Comparison of ENCODE assay signal across 8 cellular contexts in genomic region chr7:13117103-13117502, GRCh38.
DNase-seq lines count a peak whose midpoint lies in the region; ATAC-seq and TF ChIP-seq lines count a peak whose summit lies in the region.

No MANE protein-coding gene starts in this region.

- no peak overlapping the region for H3K27ac ChIP-seq in Peyer's patch
- no peak overlapping the region for H3K27ac ChIP-seq in transverse colon
- no peak overlapping the region for H3K27ac ChIP-seq in gastrocnemius medialis

- in situ Hi-C loops in transverse colon (cut with MboI; ENCODE audit: low pct_ligation_motif_present in 1 of 4, low pct_unique_long_range_greater_than_20kb in 1 of 4, low sequenced_read_pairs in 3 of 4): no loop called here
- in situ Hi-C loops in gastrocnemius medialis (cut with MboI; ENCODE audit: low sequenced_read_pairs in 4 of 4): no loop called here

- no peak overlapping the region for H3K4me3 ChIP-seq in Peyer's patch
- H3K4me3 ChIP-seq in fibroblast of the aortic adventitia (ENCODE audit: low read depth, low read length): no peak overlapping the region
- H3K4me3 ChIP-seq in transverse colon: no peak overlapping the region
- H3K4me3 ChIP-seq in gastrocnemius medialis: no peak overlapping the region

- H3K36me3 ChIP-seq in Peyer's patch: no peaks in the 10 kb centered on the region
- no peaks in the 10 kb centered on the region for H3K36me3 ChIP-seq in transverse colon
- no peaks in the 10 kb centered on the region for H3K36me3 ChIP-seq in gastrocnemius medialis

- no peak for ATAC-seq in activated naive CD4-positive, alpha-beta T cell treated with anti-CD3 and anti-CD28 coated beads, Interleukin-2, amount 50 U/mL, for 72 hours
- ATAC-seq in gastrocnemius medialis: no peak

- no peaks in the 10 kb centered on the region for H3K9me3 Mint-ChIP-seq in activated naive CD4-positive, alpha-beta T cell treated with anti-CD3 and anti-CD28 coated beads, Interleukin-2, amount 50 U/mL, for 72 hours

- intact Hi-C loops in transverse colon (cut with DNase I; ENCODE audit: low total_unique reads) (no loop called here), gastrocnemius medialis (cut with DNase I; ENCODE audit: low total_unique reads) (no loop called here)

- H3K9me3 ChIP-seq in Peyer's patch (no peaks in the 10 kb centered on the region), transverse colon (no peaks in the 10 kb centered on the region), gastrocnemius medialis (no peaks in the 10 kb centered on the region)

- no peaks in the 10 kb centered on the region for H3K36me3 Mint-ChIP-seq in activated naive CD4-positive, alpha-beta T cell treated with anti-CD3 and anti-CD28 coated beads, Interleukin-2, amount 50 U/mL, for 72 hours

- no peak overlapping the region for H3K27ac Mint-ChIP-seq in activated naive CD4-positive, alpha-beta T cell treated with anti-CD3 and anti-CD28 coated beads, Interleukin-2, amount 50 U/mL, for 72 hours

- no peaks in the 10 kb centered on the region for H3K4me1 ChIP-seq in Peyer's patch
- no peaks in the 10 kb centered on the region for H3K4me1 ChIP-seq in transverse colon
- no peaks in the 10 kb centered on the region for H3K4me1 ChIP-seq in gastrocnemius medialis

- DNase-seq in SIG-M5 treated with dmso at 0.1 percent for 504 hours (lab: John Stamatoyannopoulos, UW; ENCODE audit: unreplicated experiment) (peak; percentile 24), SIG-M5 (lab: John Stamatoyannopoulos, UW) (no peak), Peyer's patch (no peak), fibroblast of the aortic adventitia (ENCODE audit: low read depth) (peak; percentile 41), transverse colon (no peak), COLO668 (lab: John Stamatoyannopoulos, UW; ENCODE audit: unreplicated experiment) (no peak), gastrocnemius medialis (no peak)
- no peak for DNase-seq in activated naive CD4-positive, alpha-beta T cell treated with anti-CD3 and anti-CD28 coated beads, Interleukin-2, amount 50 U/mL, for 72 hours (ENCODE audit: low spot score in 2 of 2)

- TF ChIP-seq EP300 in transverse colon (IDR thresholded peaks at IDR 0.05; ENCODE audit: low read depth): no peak

- no peak for TF ChIP-seq POLR2A in Peyer's patch (IDR thresholded peaks at IDR 0.05)
- no peak for TF ChIP-seq POLR2A in transverse colon (IDR thresholded peaks at IDR 0.05)
- no peak for TF ChIP-seq POLR2A in gastrocnemius medialis (IDR thresholded peaks at IDR 0.05)

- TF ChIP-seq CTCF in Peyer's patch (IDR thresholded peaks at IDR 0.05): peak in 4 of 6 experiments; percentile 29 to 71 (median 64)
- peak; percentile 56 for TF ChIP-seq CTCF in fibroblast of the aortic adventitia (IDR thresholded peaks at IDR 0.05; ENCODE audit: insufficient read depth, low read length)
- TF ChIP-seq CTCF in transverse colon (IDR thresholded peaks at IDR 0.05): peak in 4 of 5 experiments; percentile 20 to 32 (median 27)
- TF ChIP-seq CTCF in gastrocnemius medialis (IDR thresholded peaks at IDR 0.05 in 4 of 5, conservative IDR thresholded peaks at IDR 0.05 in 1 of 5): no peak

- WGBS in transverse colon (ENCODE audit: low coverage in 1 of 2), 2 donors: 16 to 29% methylated on average over 2 of the region's 2 CpGs

- H3K27me3 ChIP-seq in Peyer's patch (no peaks in the 10 kb centered on the region), transverse colon (no peaks in the 10 kb centered on the region), gastrocnemius medialis (no peaks in the 10 kb centered on the region)

Comparison
In these comparisons a context has a peak if more than half of its experiments do, and no peak if none do; other contexts are left out.
1. DNase-seq: peak in SIG-M5 treated with dmso at 0.1 percent for 504 hours (single experiment) and fibroblast of the aortic adventitia (single experiment); none in SIG-M5 (single experiment), Peyer's patch (0 of 3), transverse colon (single experiment), activated naive CD4-positive, alpha-beta T cell treated with anti-CD3 and anti-CD28 coated beads, Interleukin-2, amount 50 U/mL, for 72 hours (0 of 2), COLO668 (single experiment) and gastrocnemius medialis (0 of 2).
2. CTCF ChIP-seq: peak in Peyer's patch (4 of 6), fibroblast of the aortic adventitia (single experiment) and transverse colon (4 of 5); none in gastrocnemius medialis (0 of 5).